ENCODE assay signal across 8 cellular contexts in genomic region chr19:37778613-37779138, GRCh38. TPM values are rescaled to one million over a fixed set of nuclear protein-coding genes. Genes with fewer than 3 reads are reported as not detected.
DNase-seq lines count a peak whose midpoint lies in the region; ATAC-seq, FAIRE-seq and TF ChIP-seq lines count a peak whose summit lies in the region.

No MANE protein-coding gene starts in this region.

- no peaks in the 10 kb centered on the region for H3K36me3 ChIP-seq in A673 (ENCODE audit: insufficient read depth, low read length, poor library complexity, severe bottlenecking)
- H3K36me3 ChIP-seq in PC-9 (ENCODE audit: low read depth) = no peaks in the 10 kb centered on the region
- H3K36me3 ChIP-seq in endothelial cell of umbilical vein (ENCODE audit: control insufficient read depth in 2 of 2, extremely low read depth in 1 of 2, insufficient read depth in 2 of 2, low read length in 2 of 2) = no peaks in the 10 kb centered on the region

- H3K9me3 ChIP-seq in A673 (ENCODE audit: low read depth, low read length, poor library complexity, severe bottlenecking) (peaks cover 4% of the 10 kb centered on the region), PC-9 (ENCODE audit: insufficient read depth, low read depth) (no peaks in the 10 kb centered on the region), endothelial cell of umbilical vein (replicated peaks; ENCODE audit: control insufficient read depth, insufficient read depth, low read length) (no peaks in the 10 kb centered on the region)

- H2AFZ ChIP-seq in PC-9 (peak overlapping the region; percentile 97), endothelial cell of umbilical vein (ENCODE audit: low read depth, low read length) (peak overlapping the region; percentile 93)

- no peaks in the 10 kb centered on the region for H3K4me1 ChIP-seq in A673 (ENCODE audit: insufficient read depth, low read length, poor library complexity, severe bottlenecking)
- H3K4me1 ChIP-seq in PC-9 (replicated peaks; ENCODE audit: insufficient read depth) = peaks cover 4% of the 10 kb centered on the region; the same call in 1 of the 2 replicates
- H3K4me1 ChIP-seq in endothelial cell of umbilical vein (ENCODE audit: control insufficient read depth, extremely low read depth, insufficient read depth, low read length) = peaks cover 2% of the 10 kb centered on the region

- POLR2A ChIA-PET in A673 (lab: Charles Lee; ENCODE audit: low non-redundant PET) = interaction anchor here (0.6 kb wide), 1 partner anchor 785 kb away, joined by 5 read pairs; no protein-coding TSS in a partner anchor
- POLR2A ChIA-PET in PC-9 (lab: Charles Lee; ENCODE audit: unreplicated experiment) = interaction anchor here (0.6 to 0.8 kb wide), 3 partner anchors 408 to 654 kb away, joined by 3 to 8 read pairs (median 3); partner anchors contain the start of gene ZNF527
- POLR2A ChIA-PET in endothelial cell of umbilical vein (lab: Charles Lee) = interaction anchor here (0.5 to 1.3 kb wide), 3 partner anchors 86 to 929 kb away, joined by 3 to 4 read pairs (median 3); no protein-coding TSS in a partner anchor

- H3K4me3 ChIP-seq in A673 (ENCODE audit: low read depth, low read length, poor library complexity, severe bottlenecking) (peak overlapping the region; percentile 59), PC-9 (peak overlapping the region; percentile 73), endothelial cell of umbilical vein (replicated peaks in 1 of 3; ENCODE audit: insufficient read depth in 1 of 3, low read depth in 1 of 3, low read length in 3 of 3) (peak overlapping the region; percentile 44 to 76 (median 52))

- H3K27me3 ChIP-seq in A673 (replicated peaks; ENCODE audit: insufficient read depth, low read depth, low read length, poor library complexity) (no peaks in the 10 kb centered on the region), PC-9 (ENCODE audit: insufficient read depth, low read depth) (no peaks in the 10 kb centered on the region), endothelial cell of umbilical vein (ENCODE audit: control insufficient read depth in 2 of 2, insufficient read depth in 2 of 2, low read length in 2 of 2) (no peaks in the 10 kb centered on the region)

- no peak for TF ChIP-seq CTCF in A673 (conservative IDR thresholded peaks at IDR 0.05; ENCODE audit: low read depth, low read length)
- TF ChIP-seq CTCF in PC-9 (conservative IDR thresholded peaks at IDR 0.05) = no peak
- TF ChIP-seq CTCF in endothelial cell of umbilical vein (IDR thresholded peaks at IDR 0.05; ENCODE audit: extremely low read depth in 1 of 2, insufficient read depth in 1 of 2, low read depth in 1 of 2, low read length in 2 of 2) = no peak
- no peak for TF ChIP-seq CTCF in nephron (IDR thresholded peaks at IDR 0.05; ENCODE audit: unreplicated experiment in 3 of 3)

- peaks cover 42% of the 10 kb centered on the region for H3K9me3 Mint-ChIP-seq in nephron

- peak overlapping the region; percentile 73 for H3K27ac ChIP-seq in A673 (ENCODE audit: low read depth, low read length, poor library complexity, severe bottlenecking)
- peak overlapping the region; percentile 35 for H3K27ac ChIP-seq in PC-9
- no peak overlapping the region for H3K27ac ChIP-seq in endothelial cell of umbilical vein (ENCODE audit: insufficient read depth, low read depth, low read length)

- TF ChIP-seq POLR2A in endothelial cell of umbilical vein (IDR thresholded peaks at IDR 0.05; ENCODE audit: low read depth, low read length) = no peak

- no TSS peak for BruUV-seq in A673 (replicated peaks; lab: Mats Ljungman, UMichigan)
- BruUV-seq in PC-9 (replicated peaks; lab: Mats Ljungman, UMichigan) = TSS peak; percentile 79
- no TSS peak for BruUV-seq in endothelial cell of umbilical vein (replicated peaks; lab: Mats Ljungman, UMichigan)

- H3K9me2 ChIP-seq in PC-9 (ENCODE audit: insufficient read depth) = no peaks in the 10 kb centered on the region

- H4K20me1 ChIP-seq in PC-9 (ENCODE audit: insufficient read depth) = no peaks in the 10 kb centered on the region
- H4K20me1 ChIP-seq in endothelial cell of umbilical vein (replicated peaks; ENCODE audit: control insufficient read depth, extremely low read depth, insufficient read depth, low read length) = no peaks in the 10 kb centered on the region

- peaks cover 13% of the 10 kb centered on the region for H3K4me1 Mint-ChIP-seq in nephron

- CTCF ChIA-PET in A673 (lab: Charles Lee) = no interaction called here
- CTCF ChIA-PET in PC-9 (lab: Charles Lee) = interaction anchor here (1.0 kb wide), 1 partner anchor 49 kb away, joined by 9 read pairs; no protein-coding TSS in a partner anchor
- CTCF ChIA-PET in endothelial cell of umbilical vein (lab: Charles Lee) = interaction anchor here (1.0 to 1.6 kb wide), 3 partner anchors 9 to 417 kb away, joined by 3 to 4 read pairs (median 3); no protein-coding TSS in a partner anchor

- no peak overlapping the region for H3K9ac ChIP-seq in endothelial cell of umbilical vein (replicated peaks; ENCODE audit: extremely low read depth, insufficient read depth, low read length)

- H3K27ac Mint-ChIP-seq in nephron = peak overlapping the region; percentile 97 to 98 (median 98)

- FAIRE-seq in endothelial cell of umbilical vein (lab: Jason Lieb, UNC) = no peak

- peaks cover 55% of the 10 kb centered on the region for H3K36me3 Mint-ChIP-seq in nephron (ENCODE audit: low read depth)

- intact Hi-C loops in A673 (cut with micrococcal nuclease; ENCODE audit: unreplicated experiment) = no loop called here
- intact Hi-C loops in PC-9 (cut with micrococcal nuclease; ENCODE audit: unreplicated experiment) = loop anchor here (2.0 kb wide), 1 partner anchor 60 kb away; the partner anchor contains the start of gene ZNF607
- intact Hi-C loops in endothelial cell of umbilical vein (cut with micrococcal nuclease) = loop anchor here (1.0 to 2.0 kb wide), 2 partner anchors 60 to 407 kb away; partner anchors contain the start of genes ZNF527 and ZNF607

- peak overlapping the region; percentile 91 for H3K4me2 ChIP-seq in PC-9
- peak overlapping the region; percentile 52 for H3K4me2 ChIP-seq in endothelial cell of umbilical vein (ENCODE audit: insufficient read depth, low read length)

- DNase-seq in A673 (ENCODE audit: low spot score) = peak; percentile 12
- DNase-seq in PC-9 = peak; percentile 3 to 56
- DNase-seq in endothelial cell of umbilical vein (ENCODE audit: low read depth, low spot score) = no peak
- DNase-seq in NCI-H446 treated with DMSO at 0.1 percent for 48 hours (lab: John Stamatoyannopoulos, UW) = no peak

- H3K79me2 ChIP-seq in PC-9 (ENCODE audit: low read depth) = no peaks in the 10 kb centered on the region; the same call in 1 of the 2 replicates
- H3K79me2 ChIP-seq in endothelial cell of umbilical vein (ENCODE audit: control insufficient read depth, insufficient read depth, low read length) = peaks cover 2% of the 10 kb centered on the region

- no peaks in the 10 kb centered on the region for H3K27me3 Mint-ChIP-seq in nephron (ENCODE audit: low read depth)

- no peaks in the 10 kb centered on the region for H3K9me1 ChIP-seq in endothelial cell of umbilical vein (replicated peaks; ENCODE audit: control insufficient read depth, extremely low read depth, insufficient read depth, low read length)

- peak; percentile 44 for ATAC-seq in GM18511 (IDR thresholded peaks at IDR 0.05; ENCODE audit: unreplicated experiment)
- no peak for ATAC-seq in HG03460 (IDR thresholded peaks at IDR 0.05; ENCODE audit: unreplicated experiment)
- no peak for ATAC-seq in GM18868 (IDR thresholded peaks at IDR 0.05; ENCODE audit: unreplicated experiment)

- H3F3A ChIP-seq in PC-9 (ENCODE audit: insufficient read depth, low read depth) = no peaks in the 10 kb centered on the region

- H3K4me3 Mint-ChIP-seq in nephron = peak overlapping the region; percentile 93 to 99 (median 95)

- dilution Hi-C loops in endothelial cell of umbilical vein (cut with MboI; ENCODE audit: extremely low pct_ligation_motif_present, low sequenced_read_pairs) = no loop called here

TF ChIP-seq in endothelial cell of umbilical vein, 7 proteins besides CTCF, POLR2A, EP300 and RAD21:
- no peak for TF ChIP-seq JUN (IDR thresholded peaks at IDR 0.05; ENCODE audit: borderline replicate concordance, insufficient read depth, insufficient read length, low read depth)
- no peak for TF ChIP-seq MAX (IDR thresholded peaks at IDR 0.05; ENCODE audit: insufficient read depth, insufficient read length)
- TF ChIP-seq POLR2AphosphoS5 (IDR thresholded peaks at IDR 0.05; ENCODE audit: insufficient read depth, low read depth, low read length) = no peak
- TF ChIP-seq MYC (IDR thresholded peaks at IDR 0.05; ENCODE audit: low read depth, low read length) = no peak
- no peak for TF ChIP-seq EZH2 (IDR thresholded peaks at IDR 0.05; ENCODE audit: borderline replicate concordance, low read depth, low read length, severe bottlenecking)
- no peak for TF ChIP-seq FOS (IDR thresholded peaks at IDR 0.05; ENCODE audit: borderline replicate concordance, insufficient read depth, low read length)
- no peak for TF ChIP-seq GATA2 (IDR thresholded peaks at IDR 0.05; ENCODE audit: insufficient read depth, insufficient read length, low read depth, low read length)

RNA-seq across cellular contexts. Expression of gene ZNF573, which starts 0.7 kb away (rescaled TPM):
- total RNA-seq in A673 (2021) (5.0 and 8.7 TPM in 2 replicates), PC-9 (2021) (5.5 and 7.9 TPM in 2 replicates), endothelial cell of umbilical vein (6.3 and 7.5 TPM in 2 replicates)
- polyA plus RNA-seq in endothelial cell of umbilical vein = 0.38 and 1.4 TPM in 2 replicates
- 1.2 and 1.8 TPM in 2 replicates for polyA plus RNA-seq in endothelial cell of umbilical vein (2011; cell fraction: cytosol; rRNA removed)
- 4.1 and 29.0 TPM in 2 replicates for polyA plus RNA-seq in endothelial cell of umbilical vein (2011; cell fraction: nucleus; rRNA removed)
- 1.3 and 3.4 TPM in 2 replicates for polyA plus RNA-seq in endothelial cell of umbilical vein (2012)
- polyA minus RNA-seq in endothelial cell of umbilical vein = 5.2 and 11.5 TPM in 2 replicates
- 7.8 TPM for polyA minus RNA-seq in endothelial cell of umbilical vein (2011; cell fraction: cytosol; rRNA and poly(A)+ RNA removed)
- 4.2 and 6.0 TPM in 2 replicates for polyA minus RNA-seq in endothelial cell of umbilical vein (2011; cell fraction: nucleus; rRNA and poly(A)+ RNA removed)

RNA-seq across cellular contexts. Expression of gene ZNF607, which starts 59.1 kb away (rescaled TPM):
- total RNA-seq in A673 (2021) = 11.1 and 12.1 TPM in 2 replicates
- 10.6 and 12.5 TPM in 2 replicates for total RNA-seq in PC-9 (2021)
- 4.5 and 5.2 TPM in 2 replicates for total RNA-seq in endothelial cell of umbilical vein
- 1.3 and 1.7 TPM in 2 replicates for polyA plus RNA-seq in endothelial cell of umbilical vein
- polyA plus RNA-seq in endothelial cell of umbilical vein (2011; cell fraction: cytosol; rRNA removed) = 1.3 and 1.4 TPM in 2 replicates
- 3.8 and 4.8 TPM in 2 replicates for polyA plus RNA-seq in endothelial cell of umbilical vein (2011; cell fraction: nucleus; rRNA removed)
- 1.3 and 2.3 TPM in 2 replicates for polyA plus RNA-seq in endothelial cell of umbilical vein (2012)
- 3.5 and 3.9 TPM in 2 replicates for polyA minus RNA-seq in endothelial cell of umbilical vein
- 3.4 TPM for polyA minus RNA-seq in endothelial cell of umbilical vein (2011; cell fraction: cytosol; rRNA and poly(A)+ RNA removed)
- 1.4 and 1.5 TPM in 2 replicates for polyA minus RNA-seq in endothelial cell of umbilical vein (2011; cell fraction: nucleus; rRNA and poly(A)+ RNA removed)

Comparison
In these comparisons a context has a peak if more than half of its experiments do, and no peak if none do; other contexts are left out.
1. DNase-seq: peak in A673 (single experiment) and PC-9 (2 of 2); none in endothelial cell of umbilical vein (single experiment) and NCI-H446 treated with DMSO at 0.1 percent for 48 hours (single experiment).
2. Peak in every context shown above with its lines, with median percentiles within 50 percentile points of each other: H3K4me3 ChIP-seq.